In genomic region chr5:82408033-82408432, GRCh38 we compare ENCODE assay signal across 1 cellular context.
A peak's percentile ranks its signal among the peaks of the same experiment; 100 is the strongest.
TF ChIP-seq lines count a peak whose summit lies in the region.

No MANE protein-coding gene starts in this region.

TF ChIP-seq in HepG2, 621 proteins besides CTCF, POLR2A, EP300 and RAD21 (continued from another document):
- no peak for TF ChIP-seq ZNF468 (CRISPR knock-in tag; IDR thresholded peaks at IDR 0.05)
- TF ChIP-seq ZNF572 (CRISPR knock-in tag; IDR thresholded peaks at IDR 0.05) = no peak
- peak; percentile 68; the same call in 1 of the 2 replicates for TF ChIP-seq RXRB (CRISPR knock-in tag; IDR thresholded peaks at IDR 0.05; ENCODE audit: borderline replicate concordance)
- TF ChIP-seq NR2F6 (IDR thresholded peaks at IDR 0.05) = peak; percentile 63
- TF ChIP-seq NR2F6 (CRISPR knock-in tag; IDR thresholded peaks at IDR 0.05) = peak; percentile 69
- TF ChIP-seq RFXAP (CRISPR knock-in tag; IDR thresholded peaks at IDR 0.05; ENCODE audit: borderline replicate concordance) = no peak
- peak; percentile 48; the same call in 1 of the 2 replicates for TF ChIP-seq POGZ (CRISPR knock-in tag; IDR thresholded peaks at IDR 0.05)
- no peak for TF ChIP-seq ATF5 (CRISPR knock-in tag; IDR thresholded peaks at IDR 0.05; ENCODE audit: low read depth)
- TF ChIP-seq ZNF207 (IDR thresholded peaks at IDR 0.05; ENCODE audit: borderline replicate concordance) = no peak
- peak; percentile 68 for TF ChIP-seq ARID5B (CRISPR knock-in tag; IDR thresholded peaks at IDR 0.05)
- TF ChIP-seq ATRX (CRISPR knock-in tag; IDR thresholded peaks at IDR 0.05; ENCODE audit: borderline replicate concordance) = no peak
- peak; percentile 89 for TF ChIP-seq RARA (CRISPR knock-in tag; IDR thresholded peaks at IDR 0.05)
- TF ChIP-seq JUN (CRISPR knock-in tag; IDR thresholded peaks at IDR 0.05) = no peak
- no peak for TF ChIP-seq SOX13 (IDR thresholded peaks at IDR 0.05)
- TF ChIP-seq SOX13 (CRISPR knock-in tag; conservative IDR thresholded peaks at IDR 0.05 in 1 of 2, IDR thresholded peaks at IDR 0.05 in 1 of 2) = peak in 1 of 2 experiments; percentile 11; a peak in 1 of 4 replicates
- no peak for TF ChIP-seq ONECUT2 (CRISPR knock-in tag; IDR thresholded peaks at IDR 0.05)
- TF ChIP-seq ZEB1 (IDR thresholded peaks at IDR 0.05; ENCODE audit: insufficient replicate concordance, low read depth) = no peak
- peak; percentile 33; the same call in 1 of the 2 replicates for TF ChIP-seq CREB1 (IDR thresholded peaks at IDR 0.05)
- TF ChIP-seq CREB1 (CRISPR knock-in tag; IDR thresholded peaks at IDR 0.05) = no peak
- 0 out of 2 replicates have a peak, but pooled peaks have one; percentile 30 for TF ChIP-seq DRAP1 (CRISPR knock-in tag; IDR thresholded peaks at IDR 0.05)
- no peak for TF ChIP-seq MAFF (IDR thresholded peaks at IDR 0.05; ENCODE audit: low read depth, low read length)
- TF ChIP-seq ZNF770 (CRISPR knock-in tag; IDR thresholded peaks at IDR 0.05) = no peak
- TF ChIP-seq XBP1 (CRISPR knock-in tag; IDR thresholded peaks at IDR 0.05) = peak; percentile 97
- TF ChIP-seq HNF4A (CRISPR knock-in tag; IDR thresholded peaks at IDR 0.05) = peak; percentile 51
- TF ChIP-seq SYNCRIP (IDR thresholded peaks at IDR 0.05; ENCODE audit: insufficient read depth, low read depth, low read length) = no peak
- no peak for TF ChIP-seq BCLAF1 (IDR thresholded peaks at IDR 0.05)
- TF ChIP-seq ZNF597 (CRISPR knock-in tag; IDR thresholded peaks at IDR 0.05) = no peak
- TF ChIP-seq HNF1A (IDR thresholded peaks at IDR 0.05; ENCODE audit: low read depth) = no peak
- no peak for TF ChIP-seq HNF1A (CRISPR knock-in tag; IDR thresholded peaks at IDR 0.05; ENCODE audit: borderline replicate concordance)
- TF ChIP-seq NR2F1 (CRISPR knock-in tag; IDR thresholded peaks at IDR 0.05) = 0 out of 4 replicates have a peak, but pooled peaks have one; percentile 20 to 57
- TF ChIP-seq BCL6 (CRISPR knock-in tag; IDR thresholded peaks at IDR 0.05) = peak; percentile 64
- peak; percentile 21; the same call in 1 of the 2 replicates for TF ChIP-seq CEBPB (IDR thresholded peaks at IDR 0.05; ENCODE audit: borderline replicate concordance, low read depth, low read length)
- TF ChIP-seq SNAI1 (CRISPR knock-in tag; IDR thresholded peaks at IDR 0.05; ENCODE audit: borderline replicate concordance) = no peak
- TF ChIP-seq ZNF746 (CRISPR knock-in tag; IDR thresholded peaks at IDR 0.05) = no peak
- TF ChIP-seq MEF2D (CRISPR knock-in tag; IDR thresholded peaks at IDR 0.05) = 0 out of 2 replicates have a peak, but pooled peaks have one; percentile 34
- no peak for TF ChIP-seq SIN3A (IDR thresholded peaks at IDR 0.05; ENCODE audit: borderline replicate concordance, low read depth, low read length)
